In the genomic region with DNA sequence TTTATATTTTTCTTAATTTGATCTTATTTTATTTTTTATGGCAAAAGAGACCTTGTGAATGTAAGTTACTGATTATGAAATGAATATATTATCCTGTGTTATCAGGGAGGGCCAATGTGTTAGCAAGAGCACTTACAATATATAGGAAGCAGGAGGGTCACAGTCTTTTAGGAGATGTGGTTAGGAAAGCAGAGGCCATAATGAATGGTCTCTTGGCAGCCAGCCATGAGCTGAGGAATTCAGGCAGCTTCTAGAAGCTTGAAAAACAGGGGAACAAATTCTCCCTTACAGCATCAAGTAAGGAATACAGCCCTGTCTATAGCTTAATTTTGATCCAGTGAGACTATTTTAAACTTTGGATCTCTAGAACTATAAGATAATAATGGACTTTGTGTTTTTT, we compare ENCODE assay signal across 19 cellular contexts.
DNase-seq lines count a peak whose midpoint lies in the region; ATAC-seq and TF ChIP-seq lines count a peak whose summit lies in the region.
"Had no signal": no experiment of that assay in that cellular context is flagged by ENCODE, and none has a peak within 500 bp of the region (broad histone marks: within the 10 kb centered on the region; RNA-seq: fewer than 3 reads in every experiment).

No MANE protein-coding gene starts in this region.

- no peak overlapping the region for H2BK15ac ChIP-seq in mesenchymal stem cell (ENCODE audit: low read depth, poor library complexity, severe bottlenecking)

- no peaks in the 10 kb centered on the region for H3K79me1 ChIP-seq in mesenchymal stem cell (replicated peaks; ENCODE audit: low read length, poor library complexity, severe bottlenecking)

- no peak overlapping the region for H2BK5ac ChIP-seq in mesenchymal stem cell (ENCODE audit: low read depth, low read length, poor library complexity, severe bottlenecking)

- H3K9ac ChIP-seq in mesenchymal stem cell (ENCODE audit: low read length), result no peak overlapping the region
- no peak overlapping the region for H3K9ac ChIP-seq in MM.1S (ENCODE audit: low read length)

- H3K4me2 ChIP-seq in mesenchymal stem cell (ENCODE audit: low read length, poor library complexity, severe bottlenecking) (no peak overlapping the region), MM.1S (ENCODE audit: low read depth, low read length) (no peak overlapping the region)

- no peak overlapping the region for H3K14ac ChIP-seq in mesenchymal stem cell (ENCODE audit: low read length in 2 of 2)

- in situ Hi-C loops in astrocyte of the spinal cord (cut with HindIII; ENCODE audit: low sequenced_read_pairs), result no loop called here

- H3K79me2 ChIP-seq in MM.1S (ENCODE audit: low read length), result no peaks in the 10 kb centered on the region

- H3K4me3 ChIP-seq in MG63 (no peak overlapping the region), astrocyte of the spinal cord (ENCODE audit: low read depth, low read length) (no peak overlapping the region), mesenchymal stem cell (ENCODE audit: insufficient read depth in 1 of 2, low read depth in 1 of 2, low read length in 2 of 2) (no peak overlapping the region), MM.1S (ENCODE audit: low read length) (no peak overlapping the region), upper lobe of right lung (no peak overlapping the region)
- H3K4me3 ChIP-seq: adrenal gland, K562, lung, skin epidermis had no signal

- H4K8ac ChIP-seq in mesenchymal stem cell (ENCODE audit: low read length), result no peak overlapping the region

- no peak overlapping the region for H2BK120ac ChIP-seq in mesenchymal stem cell (ENCODE audit: low read depth, low read length)

- no peaks in the 10 kb centered on the region for H3K9me2 ChIP-seq in MM.1S (replicated peaks; ENCODE audit: insufficient read depth, low read length)

- DNase-seq in EL (peak; percentile 45), MG63 (peak; percentile 1), astrocyte of the spinal cord (ENCODE audit: low read depth, low spot score) (peak; percentile 50), mesenchymal stem cell (peak; percentile 53), NCI-H2171 treated with DMSO at 0.1 percent for 48 hours (lab: John Stamatoyannopoulos, UW) (no peak), T1000 (lab: John Stamatoyannopoulos, UW) (no peak), MM.1S (no peak), upper lobe of right lung (no peak)
- DNase-seq: activated CD4-positive, alpha-beta T cell treated with anti-CD3 and anti-CD28 coated beads for 1 hour; activated effector memory CD4-positive, alpha-beta T cell treated with Interleukin-2 at 50 U/mL for 16 hours; adrenal gland; naive thymus-derived CD4-positive, alpha-beta T cell; NCI-H1436 treated with DMSO at 0.1 percent for 48 hours; NCI-H345; SHP77 treated with DMSO at 0.1 percent for 48 hours had no signal

- no peak overlapping the region for H4K91ac ChIP-seq in mesenchymal stem cell (ENCODE audit: low read length)

- no peak overlapping the region for H3K23ac ChIP-seq in mesenchymal stem cell (ENCODE audit: low read length in 2 of 2)

- no peak overlapping the region for H2AK5ac ChIP-seq in mesenchymal stem cell (ENCODE audit: low read length, severe bottlenecking)

- no peaks in the 10 kb centered on the region for H4K20me1 ChIP-seq in MM.1S (ENCODE audit: insufficient read depth, low read length)

- H3K4me1 ChIP-seq in mesenchymal stem cell (ENCODE audit: control insufficient read depth, insufficient read depth, low read depth, low read length) (no peaks in the 10 kb centered on the region), MM.1S (ENCODE audit: low read length) (no peaks in the 10 kb centered on the region), upper lobe of right lung (no peaks in the 10 kb centered on the region)
- H3K4me1 ChIP-seq: adrenal gland had no signal

- intact Hi-C loops in upper lobe of right lung (cut with DNase I), result no loop called here

- TF ChIP-seq CTCF in astrocyte of the spinal cord (IDR thresholded peaks at IDR 0.05; ENCODE audit: low read depth, low read length) (no peak), MM.1S (IDR thresholded peaks at IDR 0.05; ENCODE audit: low read length) (no peak), upper lobe of right lung (IDR thresholded peaks at IDR 0.05) (no peak)

- H2AFZ ChIP-seq in mesenchymal stem cell (ENCODE audit: low read depth, low read length) (no peak overlapping the region), MM.1S (ENCODE audit: low read length) (no peak overlapping the region)

- H3K4ac ChIP-seq in mesenchymal stem cell (ENCODE audit: low read depth in 1 of 2, low read length in 2 of 2), result no peak overlapping the region

- no peaks in the 10 kb centered on the region for H3K9me3 ChIP-seq in MG63
- H3K9me3 ChIP-seq in mesenchymal stem cell (ENCODE audit: control insufficient read depth, low read length), result no peaks in the 10 kb centered on the region
- H3K9me3 ChIP-seq in MM.1S (replicated peaks; ENCODE audit: insufficient read depth, low read length), result no peaks in the 10 kb centered on the region
- no peaks in the 10 kb centered on the region for H3K9me3 ChIP-seq in upper lobe of right lung
- H3K9me3 ChIP-seq: adrenal gland had no signal

- no peaks in the 10 kb centered on the region for H3K27me3 ChIP-seq in MG63
- no peaks in the 10 kb centered on the region for H3K27me3 ChIP-seq in mesenchymal stem cell (ENCODE audit: control insufficient read depth in 1 of 2, insufficient read depth in 1 of 2, low read length in 2 of 2)
- no peaks in the 10 kb centered on the region for H3K27me3 ChIP-seq in MM.1S (replicated peaks; ENCODE audit: insufficient read depth, low read length)
- no peaks in the 10 kb centered on the region for H3K27me3 ChIP-seq in upper lobe of right lung
- H3K27me3 ChIP-seq: adrenal gland had no signal

- no peak overlapping the region for H3K18ac ChIP-seq in mesenchymal stem cell (ENCODE audit: low read depth in 1 of 2, low read length in 2 of 2)

- no peak overlapping the region for H2BK12ac ChIP-seq in mesenchymal stem cell (ENCODE audit: low read length in 2 of 2)

- H3K27ac ChIP-seq in mesenchymal stem cell (ENCODE audit: low read length, poor library complexity, severe bottlenecking), result no peak overlapping the region
- H3K27ac ChIP-seq in MM.1S (ENCODE audit: low read length), result no peak overlapping the region
- H3K27ac ChIP-seq in upper lobe of right lung, result no peak overlapping the region
- H3K27ac ChIP-seq: adrenal gland, HL-60, skin epidermis had no signal

- H3K36me3 ChIP-seq in MG63 (no peaks in the 10 kb centered on the region), mesenchymal stem cell (ENCODE audit: control insufficient read depth in 1 of 2, insufficient read depth in 2 of 2, low read depth in 1 of 2, low read length in 2 of 2) (no peaks in the 10 kb centered on the region), MM.1S (replicated peaks; ENCODE audit: insufficient read depth, low read length) (no peaks in the 10 kb centered on the region), upper lobe of right lung (no peaks in the 10 kb centered on the region)
- H3K36me3 ChIP-seq: adrenal gland had no signal

- no peak for ATAC-seq in upper lobe of right lung
- ATAC-seq: K562; naive thymus-derived CD4-positive, alpha-beta T cell had no signal

- no peaks in the 10 kb centered on the region for H3F3A ChIP-seq in MM.1S (ENCODE audit: insufficient read depth, low read length)

Comparison
In these comparisons a context has a peak if more than half of its experiments do, and no peak if none do; other contexts are left out.
1. DNase-seq: peak in EL (single experiment), MG63 (single experiment), astrocyte of the spinal cord (single experiment) and mesenchymal stem cell (single experiment); none in NCI-H2171 treated with DMSO at 0.1 percent for 48 hours (single experiment), T1000 (single experiment), MM.1S (single experiment) and upper lobe of right lung (single experiment).